2 cellular contexts compared by ENCODE assay signal in the genomic region with DNA sequence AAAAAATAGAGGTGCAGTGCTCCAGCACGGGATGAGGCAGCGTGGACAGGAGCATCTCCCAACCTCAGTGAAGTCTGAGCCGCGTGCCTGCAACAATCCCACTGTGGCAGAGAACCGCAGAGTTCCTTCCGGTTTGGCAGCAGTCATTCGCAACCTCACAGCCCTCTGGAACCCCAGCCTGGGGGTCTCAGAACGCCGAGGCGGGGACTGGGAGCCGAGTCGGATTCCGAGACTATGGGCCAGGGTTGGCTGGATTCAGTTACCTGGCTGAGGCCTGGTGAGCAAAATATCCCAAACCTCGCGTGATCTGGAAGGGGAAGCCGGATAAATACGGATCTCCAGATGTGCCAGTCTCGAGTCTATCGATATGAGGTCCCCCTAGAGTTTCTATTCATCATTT.
TF ChIP-seq lines count a peak whose summit lies in the region.

No MANE protein-coding gene starts in this region.

TF ChIP-seq in GM23338, 12 proteins besides CTCF, POLR2A, EP300 and RAD21:
- TF ChIP-seq NANOG (IDR thresholded peaks at IDR 0.05; ENCODE audit: borderline replicate concordance), result no peak
- TF ChIP-seq, protein P1, sequence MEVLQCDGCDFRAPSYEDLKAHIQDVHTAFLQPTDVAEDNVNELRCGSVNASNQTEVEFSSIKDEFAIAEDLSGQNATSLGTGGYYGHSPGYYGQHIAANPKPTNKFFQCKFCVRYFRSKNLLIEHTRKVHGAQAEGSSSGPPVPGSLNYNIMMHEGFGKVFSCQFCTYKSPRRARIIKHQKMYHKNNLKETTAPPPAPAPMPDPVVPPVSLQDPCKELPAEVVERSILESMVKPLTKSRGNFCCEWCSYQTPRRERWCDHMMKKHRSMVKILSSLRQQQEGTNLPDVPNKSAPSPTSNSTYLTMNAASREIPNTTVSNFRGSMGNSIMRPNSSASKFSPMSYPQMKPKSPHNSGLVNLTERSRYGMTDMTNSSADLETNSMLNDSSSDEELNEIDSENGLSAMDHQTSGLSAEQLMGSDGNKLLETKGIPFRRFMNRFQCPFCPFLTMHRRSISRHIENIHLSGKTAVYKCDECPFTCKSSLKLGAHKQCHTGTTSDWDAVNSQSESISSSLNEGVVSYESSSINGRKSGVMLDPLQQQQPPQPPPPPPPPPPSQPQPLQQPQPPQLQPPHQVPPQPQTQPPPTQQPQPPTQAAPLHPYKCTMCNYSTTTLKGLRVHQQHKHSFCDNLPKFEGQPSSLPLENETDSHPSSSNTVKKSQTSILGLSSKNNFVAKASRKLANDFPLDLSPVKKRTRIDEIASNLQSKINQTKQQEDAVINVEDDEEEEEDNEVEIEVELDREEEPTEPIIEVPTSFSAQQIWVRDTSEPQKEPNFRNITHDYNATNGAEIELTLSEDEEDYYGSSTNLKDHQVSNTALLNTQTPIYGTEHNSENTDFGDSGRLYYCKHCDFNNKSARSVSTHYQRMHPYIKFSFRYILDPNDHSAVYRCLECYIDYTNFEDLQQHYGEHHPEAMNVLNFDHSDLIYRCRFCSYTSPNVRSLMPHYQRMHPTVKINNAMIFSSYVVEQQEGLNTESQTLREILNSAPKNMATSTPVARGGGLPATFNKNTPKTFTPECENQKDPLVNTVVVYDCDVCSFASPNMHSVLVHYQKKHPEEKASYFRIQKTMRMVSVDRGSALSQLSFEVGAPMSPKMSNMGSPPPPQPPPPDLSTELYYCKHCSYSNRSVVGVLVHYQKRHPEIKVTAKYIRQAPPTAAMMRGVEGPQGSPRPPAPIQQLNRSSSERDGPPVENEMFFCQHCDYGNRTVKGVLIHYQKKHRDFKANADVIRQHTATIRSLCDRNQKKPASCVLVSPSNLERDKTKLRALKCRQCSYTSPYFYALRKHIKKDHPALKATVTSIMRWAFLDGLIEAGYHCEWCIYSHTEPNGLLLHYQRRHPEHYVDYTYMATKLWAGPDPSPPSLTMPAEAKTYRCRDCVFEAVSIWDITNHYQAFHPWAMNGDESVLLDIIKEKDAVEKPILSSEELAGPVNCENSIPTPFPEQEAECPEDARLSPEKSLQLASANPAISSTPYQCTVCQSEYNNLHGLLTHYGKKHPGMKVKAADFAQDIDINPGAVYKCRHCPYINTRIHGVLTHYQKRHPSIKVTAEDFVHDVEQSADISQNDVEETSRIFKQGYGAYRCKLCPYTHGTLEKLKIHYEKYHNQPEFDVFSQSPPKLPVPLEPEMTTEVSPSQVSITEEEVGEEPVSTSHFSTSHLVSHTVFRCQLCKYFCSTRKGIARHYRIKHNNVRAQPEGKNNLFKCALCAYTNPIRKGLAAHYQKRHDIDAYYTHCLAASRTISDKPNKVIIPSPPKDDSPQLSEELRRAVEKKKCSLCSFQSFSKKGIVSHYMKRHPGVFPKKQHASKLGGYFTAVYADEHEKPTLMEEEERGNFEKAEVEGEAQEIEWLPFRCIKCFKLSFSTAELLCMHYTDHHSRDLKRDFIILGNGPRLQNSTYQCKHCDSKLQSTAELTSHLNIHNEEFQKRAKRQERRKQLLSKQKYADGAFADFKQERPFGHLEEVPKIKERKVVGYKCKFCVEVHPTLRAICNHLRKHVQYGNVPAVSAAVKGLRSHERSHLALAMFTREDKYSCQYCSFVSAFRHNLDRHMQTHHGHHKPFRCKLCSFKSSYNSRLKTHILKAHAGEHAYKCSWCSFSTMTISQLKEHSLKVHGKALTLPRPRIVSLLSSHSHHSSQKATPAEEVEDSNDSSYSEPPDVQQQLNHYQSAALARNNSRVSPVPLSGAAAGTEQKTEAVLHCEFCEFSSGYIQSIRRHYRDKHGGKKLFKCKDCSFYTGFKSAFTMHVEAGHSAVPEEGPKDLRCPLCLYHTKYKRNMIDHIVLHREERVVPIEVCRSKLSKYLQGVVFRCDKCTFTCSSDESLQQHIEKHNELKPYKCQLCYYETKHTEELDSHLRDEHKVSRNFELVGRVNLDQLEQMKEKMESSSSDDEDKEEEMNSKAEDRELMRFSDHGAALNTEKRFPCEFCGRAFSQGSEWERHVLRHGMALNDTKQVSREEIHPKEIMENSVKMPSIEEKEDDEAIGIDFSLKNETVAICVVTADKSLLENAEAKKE (CRISPR knock-in tag; IDR thresholded peaks at IDR 0.05), result no peak
- no peak for TF ChIP-seq CREB1 (CRISPR knock-in tag; IDR thresholded peaks at IDR 0.05; ENCODE audit: low read depth)
- TF ChIP-seq, protein P2, sequence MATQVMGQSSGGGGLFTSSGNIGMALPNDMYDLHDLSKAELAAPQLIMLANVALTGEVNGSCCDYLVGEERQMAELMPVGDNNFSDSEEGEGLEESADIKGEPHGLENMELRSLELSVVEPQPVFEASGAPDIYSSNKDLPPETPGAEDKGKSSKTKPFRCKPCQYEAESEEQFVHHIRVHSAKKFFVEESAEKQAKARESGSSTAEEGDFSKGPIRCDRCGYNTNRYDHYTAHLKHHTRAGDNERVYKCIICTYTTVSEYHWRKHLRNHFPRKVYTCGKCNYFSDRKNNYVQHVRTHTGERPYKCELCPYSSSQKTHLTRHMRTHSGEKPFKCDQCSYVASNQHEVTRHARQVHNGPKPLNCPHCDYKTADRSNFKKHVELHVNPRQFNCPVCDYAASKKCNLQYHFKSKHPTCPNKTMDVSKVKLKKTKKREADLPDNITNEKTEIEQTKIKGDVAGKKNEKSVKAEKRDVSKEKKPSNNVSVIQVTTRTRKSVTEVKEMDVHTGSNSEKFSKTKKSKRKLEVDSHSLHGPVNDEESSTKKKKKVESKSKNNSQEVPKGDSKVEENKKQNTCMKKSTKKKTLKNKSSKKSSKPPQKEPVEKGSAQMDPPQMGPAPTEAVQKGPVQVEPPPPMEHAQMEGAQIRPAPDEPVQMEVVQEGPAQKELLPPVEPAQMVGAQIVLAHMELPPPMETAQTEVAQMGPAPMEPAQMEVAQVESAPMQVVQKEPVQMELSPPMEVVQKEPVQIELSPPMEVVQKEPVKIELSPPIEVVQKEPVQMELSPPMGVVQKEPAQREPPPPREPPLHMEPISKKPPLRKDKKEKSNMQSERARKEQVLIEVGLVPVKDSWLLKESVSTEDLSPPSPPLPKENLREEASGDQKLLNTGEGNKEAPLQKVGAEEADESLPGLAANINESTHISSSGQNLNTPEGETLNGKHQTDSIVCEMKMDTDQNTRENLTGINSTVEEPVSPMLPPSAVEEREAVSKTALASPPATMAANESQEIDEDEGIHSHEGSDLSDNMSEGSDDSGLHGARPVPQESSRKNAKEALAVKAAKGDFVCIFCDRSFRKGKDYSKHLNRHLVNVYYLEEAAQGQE (IDR thresholded peaks at IDR 0.05; ENCODE audit: unreplicated experiment), result no peak
- TF ChIP-seq ZNF114 (CRISPR knock-in tag; IDR thresholded peaks at IDR 0.05), result no peak
- no peak for TF ChIP-seq EZH2phosphoT487 (IDR thresholded peaks at IDR 0.05; ENCODE audit: unreplicated experiment)
- no peak for TF ChIP-seq EZH2 (IDR thresholded peaks at IDR 0.05; ENCODE audit: low read depth, unreplicated experiment)

TF ChIP-seq in H1, 55 proteins besides CTCF, POLR2A, EP300 and RAD21:
- TF ChIP-seq EZH2 (IDR thresholded peaks at IDR 0.05; ENCODE audit: low read depth, low read length, severe bottlenecking) (peak; percentile 55), RNF2 (IDR thresholded peaks at IDR 0.05; ENCODE audit: borderline replicate concordance, low read depth, low read length, missing control alignments, poor library complexity, severe bottlenecking) (peak; percentile 97), ZNF274 (IDR thresholded peaks at IDR 0.05; ENCODE audit: borderline replicate concordance, extremely low read depth, low read length) (no peak), TAF7 (optimal IDR thresholded peaks at IDR 0.05; ENCODE audit: borderline replicate concordance, low read depth, low read length) (no peak), CTBP2 (IDR thresholded peaks at IDR 0.05; ENCODE audit: borderline replicate concordance, insufficient read depth, insufficient read length, low read length) (no peak), CHD2 (IDR thresholded peaks at IDR 0.05; ENCODE audit: low read length) (peak; percentile 64), GABPA (IDR thresholded peaks at IDR 0.05; ENCODE audit: borderline replicate concordance, insufficient read depth, low read length) (no peak), ATF3 (IDR thresholded peaks at IDR 0.05; ENCODE audit: insufficient read depth, low read depth, low read length) (no peak), SUZ12 (IDR thresholded peaks at IDR 0.05; ENCODE audit: low read length) (peak; percentile 75), HDAC2 (IDR thresholded peaks at IDR 0.05; ENCODE audit: borderline replicate concordance in 1 of 2, low read depth in 2 of 2, low read length in 2 of 2) (no peak), SRF (IDR thresholded peaks at IDR 0.05; ENCODE audit: low read depth, low read length) (no peak), SP2 (IDR thresholded peaks at IDR 0.05; ENCODE audit: low read length) (no peak)
TF ChIP-seq in H1: peak in this region for 4.
